18 cellular contexts compared by ENCODE assay signal in the genomic region with DNA sequence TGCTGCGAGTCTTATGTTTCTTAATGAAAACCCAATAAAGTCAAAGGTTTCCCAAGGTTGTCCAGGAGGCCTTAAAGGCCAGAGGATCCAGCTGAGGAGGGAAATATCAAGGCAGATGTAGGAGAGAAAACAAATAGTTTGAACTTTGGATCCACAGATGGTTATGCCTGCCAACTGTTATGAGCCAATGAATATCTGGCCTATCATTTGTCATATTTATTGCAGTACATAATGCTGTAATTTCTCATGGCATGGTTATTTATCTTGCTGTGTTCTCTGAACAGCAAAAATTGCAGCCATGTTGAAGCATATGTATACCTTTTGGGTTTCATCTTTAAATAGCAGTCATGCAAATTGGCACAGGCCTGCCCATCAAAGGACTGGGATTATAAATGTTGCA. TPM values are rescaled to one million over a fixed set of nuclear protein-coding genes. Genes with fewer than 3 reads are reported as not detected.
"Had no signal": no experiment of that assay in that cellular context is flagged by ENCODE, and none has a peak within 500 bp of the region (broad histone marks: within the 10 kb centered on the region; RNA-seq: fewer than 3 reads in every experiment).

No MANE protein-coding gene starts in this region.

- H3K9me3 Mint-ChIP-seq: activated CD4-positive, alpha-beta memory T cell treated with anti-CD3 and anti-CD28 coated beads, Interleukin-2, amount 10 ng/mL, durations not matched to agents 7 days and 5 days; effector memory CD8-positive, alpha-beta T cell; natural killer cell treated with Interleukin-12 subunit alpha and Interleukin-12 subunit beta and Interleukin-15 and Interleukin-18, amount 100 ng/mL, for 72 hours had no signal

- DNase-seq: activated CD4-positive, alpha-beta memory T cell treated with anti-CD3 and anti-CD28 coated beads, Interleukin-2, amount 10 ng/mL, durations not matched to agents 7 days and 5 days; activated gamma-delta T cell; activated T-cell treated with anti-CD3 and anti-CD28 coated beads, Interleukin-2, amount 50 U/mL, for 48 hours; brain microvascular endothelial cell; cerebellar nuclear complex; effector memory CD8-positive, alpha-beta T cell; hypothalamus; occipital lobe; psoas muscle; stimulated activated CD4-positive, alpha-beta T cell treated with anti-CD3 and anti-CD28 coated beads, Interleukin-15, amount 100 ng/mL, for 24 hours; stimulated activated CD4-positive, alpha-beta T cell treated with anti-CD3 and anti-CD28 coated beads, Interleukin-4, amount 100 ng/mL, for 24 hours; stomach; T-helper 9 cell had no signal

- H3K4me1 Mint-ChIP-seq: activated CD4-positive, alpha-beta memory T cell treated with anti-CD3 and anti-CD28 coated beads, Interleukin-2, amount 10 ng/mL, durations not matched to agents 7 days and 5 days had no signal

- H3K4me3 ChIP-seq: psoas muscle, stomach had no signal

- H3K27me3 Mint-ChIP-seq: activated CD4-positive, alpha-beta memory T cell treated with anti-CD3 and anti-CD28 coated beads, Interleukin-2, amount 10 ng/mL, durations not matched to agents 7 days and 5 days; activated naive CD8-positive, alpha-beta T cell; dendritic cell treated with granulocyte-macrophage colony-stimulating factor and Interleukin-4, amounts not matched to agents 40 ng/mL and 50 ng/mL, for 4 days had no signal

- H3K27ac ChIP-seq: brain microvascular endothelial cell, epithelial cell of prostate, psoas muscle, stomach, VCaP had no signal

- H3K9me3 ChIP-seq: psoas muscle, stomach had no signal

- H3K27ac Mint-ChIP-seq: activated CD4-positive, alpha-beta memory T cell treated with anti-CD3 and anti-CD28 coated beads, Interleukin-2, amount 10 ng/mL, durations not matched to agents 7 days and 5 days; activated naive CD8-positive, alpha-beta T cell; dendritic cell treated with granulocyte-macrophage colony-stimulating factor and Interleukin-4, amounts not matched to agents 40 ng/mL and 50 ng/mL, for 4 days; effector memory CD8-positive, alpha-beta T cell; natural killer cell treated with Interleukin-12 subunit alpha and Interleukin-12 subunit beta and Interleukin-15 and Interleukin-18, amount 100 ng/mL, for 72 hours had no signal

- H3K27me3 ChIP-seq: brain microvascular endothelial cell, stomach had no signal

- H3K4me3 Mint-ChIP-seq: activated CD4-positive, alpha-beta memory T cell treated with anti-CD3 and anti-CD28 coated beads, Interleukin-2, amount 10 ng/mL, durations not matched to agents 7 days and 5 days; activated naive CD8-positive, alpha-beta T cell; dendritic cell treated with granulocyte-macrophage colony-stimulating factor and Interleukin-4, amounts not matched to agents 40 ng/mL and 50 ng/mL, for 4 days; effector memory CD8-positive, alpha-beta T cell; natural killer cell treated with Interleukin-12 subunit alpha and Interleukin-12 subunit beta and Interleukin-15 and Interleukin-18, amount 100 ng/mL, for 72 hours had no signal

- H3K36me3 ChIP-seq: brain microvascular endothelial cell, stomach had no signal

- H3K4me1 ChIP-seq: psoas muscle had no signal

- H3K36me3 Mint-ChIP-seq: activated naive CD8-positive, alpha-beta T cell; natural killer cell treated with Interleukin-12 subunit alpha and Interleukin-12 subunit beta and Interleukin-15 and Interleukin-18, amount 100 ng/mL, for 72 hours had no signal

RNA-seq across cellular contexts. Expression of gene CAVIN2, which starts 38.2 kb away (rescaled TPM):
- total RNA-seq: activated CD4-positive, alpha-beta memory T cell treated with anti-CD3 and anti-CD28 coated beads, Interleukin-2, amount 10 ng/mL, durations not matched to agents 7 days and 5 days; natural killer cell treated with Interleukin-12 subunit alpha and Interleukin-12 subunit beta and Interleukin-15 and Interleukin-18, amount 100 ng/mL, for 72 hours had no signal
